ENCODE assay signal across 8 cellular contexts in genomic region chr15:41972341-41973237, GRCh38. TPM values are rescaled to one million over a fixed set of nuclear protein-coding genes. Genes with fewer than 3 reads are reported as not detected.
DNase-seq lines count a peak whose midpoint lies in the region; ATAC-seq and TF ChIP-seq lines count a peak whose summit lies in the region.

Gene EHD4 (minus strand): TSS chr15:41972557. CDS start chr15:41972494, 63 bp downstream.

- H2BK15ac ChIP-seq in mesenchymal stem cell (ENCODE audit: low read depth, poor library complexity, severe bottlenecking): peak within 1 kb of the TSS; percentile 91

- peak within 1 kb of the TSS; percentile 94 for H4K91ac ChIP-seq in mesenchymal stem cell (ENCODE audit: low read length)

- H3K9me3 Mint-ChIP-seq in Caco-2 (ENCODE audit: unreplicated experiment): no peaks in the 10 kb centered on the region

- H3K36me3 ChIP-seq in Caco-2 (ENCODE audit: control insufficient read depth, insufficient read depth, low read length): no peaks in the 10 kb centered on the region; the same call in 1 of the 2 replicates
- no peaks in the 10 kb centered on the region for H3K36me3 ChIP-seq in endocrine pancreas (ENCODE audit: control insufficient read depth, insufficient read depth, low read length)
- peaks cover 0 to 5% of the 10 kb centered on the region in 2 experiments for H3K36me3 ChIP-seq in mesenchymal stem cell (ENCODE audit: control insufficient read depth in 1 of 2, insufficient read depth in 2 of 2, low read depth in 1 of 2, low read length in 2 of 2)

- H3K4ac ChIP-seq in mesenchymal stem cell (ENCODE audit: low read depth in 1 of 2, low read length in 2 of 2): peak within 1 kb of the TSS; percentile 97 to 99

- TF ChIP-seq CTCF in Caco-2 (IDR thresholded peaks at IDR 0.05; ENCODE audit: insufficient read depth in 1 of 2, low read depth in 1 of 2, low read length in 1 of 2, severe bottlenecking in 1 of 2, unreplicated experiment in 1 of 2): peak; percentile 41 to 59

- H3K4me1 ChIP-seq in Caco-2 (peaks cover 34% of the 10 kb centered on the region), endocrine pancreas (ENCODE audit: control insufficient read depth, insufficient read depth, low read length) (peaks cover 7% of the 10 kb centered on the region), mesenchymal stem cell (ENCODE audit: control insufficient read depth, insufficient read depth, low read depth, low read length) (peaks cover 4% of the 10 kb centered on the region)

- DNase-seq in Caco-2 (peak; percentile 97 to 98), HT1080 (ENCODE audit: low read depth) (peak; percentile 99), NOMO-1 treated with DMSO at 0.1 percent for 48 hours (lab: John Stamatoyannopoulos, UW; ENCODE audit: unreplicated experiment) (peak; percentile 98), mesenchymal stem cell (peak; percentile 99)
- DNase-seq in activated CD8-positive, alpha-beta memory T cell treated with anti-CD3 and anti-CD28 coated beads for 48 hours (ENCODE audit: low read depth in 2 of 3, low spot score in 2 of 3): peak; percentile 89 to 96 (median 94)
- peak; percentile 90 for DNase-seq in stimulated activated CD8-positive, alpha-beta memory T cell treated with anti-CD3 and anti-CD28 coated beads, Interleukin-12 subunit alpha, Interleukin-12 subunit beta, amount 100 ng/mL, for 4 hours (ENCODE audit: low read depth)

- peak within 1 kb of the TSS; percentile 88 for H3K27ac ChIP-seq in mesenchymal stem cell (ENCODE audit: low read length, poor library complexity, severe bottlenecking)

- H2AK5ac ChIP-seq in mesenchymal stem cell (ENCODE audit: low read length, severe bottlenecking): peak within 1 kb of the TSS; percentile 85

- no peak within 1 kb of the TSS for H2BK120ac ChIP-seq in mesenchymal stem cell (ENCODE audit: low read depth, low read length)

- H3K4me2 ChIP-seq in mesenchymal stem cell (ENCODE audit: low read length, poor library complexity, severe bottlenecking): peak within 1 kb of the TSS; percentile 69

- peak within 1 kb of the TSS; percentile 79 to 85 for H3K23ac ChIP-seq in mesenchymal stem cell (ENCODE audit: low read length in 2 of 2)

- BruUV-seq in Caco-2 (replicated peaks; lab: Mats Ljungman, UMichigan): no TSS peak

- H3K79me1 ChIP-seq in mesenchymal stem cell (replicated peaks; ENCODE audit: low read length, poor library complexity, severe bottlenecking): no peaks in the 10 kb centered on the region

- H3K18ac ChIP-seq in mesenchymal stem cell (ENCODE audit: low read depth in 1 of 2, low read length in 2 of 2): peak within 1 kb of the TSS; percentile 96 to 98

- H3K9me3 ChIP-seq in Caco-2 (no peaks in the 10 kb centered on the region), endocrine pancreas (ENCODE audit: control insufficient read depth, low read length) (no peaks in the 10 kb centered on the region), mesenchymal stem cell (ENCODE audit: control insufficient read depth, low read length) (no peaks in the 10 kb centered on the region)

- H3K4me3 ChIP-seq in Caco-2 (ENCODE audit: low read depth, low read length) (peak within 1 kb of the TSS; percentile 68), endocrine pancreas (ENCODE audit: control insufficient read depth, insufficient read depth, low read length) (peak within 1 kb of the TSS; percentile 78), mesenchymal stem cell (ENCODE audit: insufficient read depth in 1 of 2, low read depth in 1 of 2, low read length in 2 of 2) (peak within 1 kb of the TSS; percentile 95 to 99)

- CTCF ChIA-PET in Caco-2 (lab: Charles Lee): interaction anchor here (0.6 to 2.8 kb wide), 12 partner anchors 16 to 112 kb away, joined by 3 to 15 read pairs (median 4); no protein-coding TSS in a partner anchor

- peak within 1 kb of the TSS; percentile 95 for H4K8ac ChIP-seq in mesenchymal stem cell (ENCODE audit: low read length)

- H3K27me3 Mint-ChIP-seq in Caco-2 (ENCODE audit: insufficient read depth, unreplicated experiment): no peaks in the 10 kb centered on the region

- H3K14ac ChIP-seq in mesenchymal stem cell (ENCODE audit: low read length in 2 of 2): peak within 1 kb of the TSS; percentile 65 to 94

- no peaks in the 10 kb centered on the region for H3K27me3 ChIP-seq in Caco-2 (replicated peaks; ENCODE audit: control insufficient read depth, insufficient read depth, low read length)
- peaks cover 2% of the 10 kb centered on the region for H3K27me3 ChIP-seq in endocrine pancreas (ENCODE audit: control insufficient read depth, insufficient read depth, low read length)
- peaks cover 0 to 5% of the 10 kb centered on the region in 2 experiments for H3K27me3 ChIP-seq in mesenchymal stem cell (ENCODE audit: control insufficient read depth in 1 of 2, insufficient read depth in 1 of 2, low read length in 2 of 2)

- intact Hi-C loops in Caco-2 (cut with micrococcal nuclease; ENCODE audit: unreplicated experiment): loop anchor here (1.0 to 5.0 kb wide), 5 partner anchors 8 to 300 kb away; partner anchors contain the start of genes GANC and TMEM87A

- peak within 1 kb of the TSS; percentile 15 for H3K9ac ChIP-seq in endocrine pancreas (ENCODE audit: control insufficient read depth, insufficient read depth, low read length)
- peak within 1 kb of the TSS; percentile 90 for H3K9ac ChIP-seq in mesenchymal stem cell (ENCODE audit: low read length)

- peak within 1 kb of the TSS; percentile 95 for H2AFZ ChIP-seq in mesenchymal stem cell (ENCODE audit: low read depth, low read length)

- peak within 1 kb of the TSS in 1 of 2 experiments; percentile 26 for H2BK12ac ChIP-seq in mesenchymal stem cell (ENCODE audit: low read length in 2 of 2)

- peak within 1 kb of the TSS; percentile 96 for H3K27ac Mint-ChIP-seq in Caco-2 (ENCODE audit: unreplicated experiment)

- POLR2A ChIA-PET in Caco-2 (lab: Charles Lee): interaction anchor here (0.6 to 1.8 kb wide), 11 partner anchors 12 to 856 kb away, joined by 3 to 11 read pairs (median 4); partner anchors contain the start of gene INO80

- peak; percentile 71 for ATAC-seq in GM21360 (IDR thresholded peaks at IDR 0.05; ENCODE audit: unreplicated experiment)

- WGBS in mesenchymal stem cell: under 1% methylated on average over 58 of the region's 66 CpGs

- peak within 1 kb of the TSS; percentile 96 for H2BK5ac ChIP-seq in mesenchymal stem cell (ENCODE audit: low read depth, low read length, poor library complexity, severe bottlenecking)

- peak within 1 kb of the TSS; percentile 88 for H3K4me3 Mint-ChIP-seq in Caco-2 (ENCODE audit: unreplicated experiment)

- H3K36me3 Mint-ChIP-seq in Caco-2 (ENCODE audit: insufficient read depth, unreplicated experiment): peaks cover 15% of the 10 kb centered on the region

- H3K4me1 Mint-ChIP-seq in Caco-2 (ENCODE audit: low read depth, unreplicated experiment): peaks cover 32% of the 10 kb centered on the region

RNA-seq across cellular contexts. Expression of gene EHD4, which starts in this region (rescaled TPM):
- total RNA-seq in Caco-2 (2022): 31.6 TPM in 2 replicates
- total RNA-seq in HT1080 (2014; rRNA removed; shearing (Covaris generic)): 50.9 and 58.9 TPM in 2 replicates
- 66.6 and 72.9 TPM in 2 replicates for polyA plus RNA-seq in HT1080 (2015; cell fraction: cytosol; rRNA removed)
- polyA plus RNA-seq in HT1080 (2015; cell fraction: nucleus; rRNA removed): 68.7 and 73.4 TPM in 2 replicates
- 16.3 TPM for polyA plus RNA-seq in mesenchymal stem cell (2013, experiment 1 of 2)
- 16.0 TPM for polyA plus RNA-seq in mesenchymal stem cell (2013, experiment 2 of 2)

Comparison
In these comparisons a context has a peak if more than half of its experiments do, and no peak if none do; other contexts are left out.
1. Peak in every context shown above with its lines: DNase-seq, ATAC-seq, H3K4me3 ChIP-seq and H3K27ac ChIP-seq.